ENCODE assay signal across 1 cellular context in the genomic region with DNA sequence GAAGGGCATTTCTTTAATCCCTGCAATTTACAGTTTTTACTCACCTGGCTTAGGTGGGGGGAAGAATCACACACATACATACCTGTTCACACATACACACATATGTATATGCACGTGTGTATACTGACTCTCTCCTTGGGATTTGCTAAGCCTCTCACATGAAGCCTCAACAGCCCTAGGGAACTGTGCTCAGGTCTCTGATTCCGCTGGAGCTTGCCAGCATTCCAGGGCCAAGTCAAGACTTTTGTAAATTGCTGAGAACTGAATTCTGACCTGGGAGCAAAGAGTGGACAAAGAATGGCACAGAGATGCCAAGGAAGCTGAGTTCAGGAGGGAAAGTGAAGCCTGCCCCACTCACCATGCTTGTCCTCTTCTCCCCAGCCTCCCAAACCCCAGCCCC.
TF ChIP-seq lines count a peak whose summit lies in the region.

No MANE protein-coding gene starts in this region.

TF ChIP-seq in IMR-90, 13 proteins besides CTCF, POLR2A, EP300 and RAD21 (continued from another document):
- TF ChIP-seq, protein P1, sequence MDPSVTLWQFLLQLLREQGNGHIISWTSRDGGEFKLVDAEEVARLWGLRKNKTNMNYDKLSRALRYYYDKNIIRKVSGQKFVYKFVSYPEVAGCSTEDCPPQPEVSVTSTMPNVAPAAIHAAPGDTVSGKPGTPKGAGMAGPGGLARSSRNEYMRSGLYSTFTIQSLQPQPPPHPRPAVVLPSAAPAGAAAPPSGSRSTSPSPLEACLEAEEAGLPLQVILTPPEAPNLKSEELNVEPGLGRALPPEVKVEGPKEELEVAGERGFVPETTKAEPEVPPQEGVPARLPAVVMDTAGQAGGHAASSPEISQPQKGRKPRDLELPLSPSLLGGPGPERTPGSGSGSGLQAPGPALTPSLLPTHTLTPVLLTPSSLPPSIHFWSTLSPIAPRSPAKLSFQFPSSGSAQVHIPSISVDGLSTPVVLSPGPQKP (IDR thresholded peaks at IDR 0.05; ENCODE audit: borderline replicate concordance, low read depth, low read length) = no peak
- TF ChIP-seq MAZ (IDR thresholded peaks at IDR 0.05; ENCODE audit: borderline replicate concordance, low read depth, low read length) (no peak), SMC3 (IDR thresholded peaks at IDR 0.05; ENCODE audit: low read depth, low read length) (no peak), MAFK (IDR thresholded peaks at IDR 0.05; ENCODE audit: low read depth, low read length) (no peak), USF2 (IDR thresholded peaks at IDR 0.05; ENCODE audit: low read depth, low read length) (no peak), RCOR1 (IDR thresholded peaks at IDR 0.05; ENCODE audit: insufficient replicate concordance, low read length) (no peak), CHD1 (IDR thresholded peaks at IDR 0.05; ENCODE audit: low read depth, low read length) (no peak), CEBPB (IDR thresholded peaks at IDR 0.05; ENCODE audit: low read depth, low read length) (no peak), RFX5 (IDR thresholded peaks at IDR 0.05; ENCODE audit: low read depth, low read length) (no peak), NFE2L2 (IDR thresholded peaks at IDR 0.05; ENCODE audit: low read depth, low read length) (no peak)
TF ChIP-seq in IMR-90: peak in this region for 0.
